ENCODE assay signal across 14 cellular contexts in the genomic region with DNA sequence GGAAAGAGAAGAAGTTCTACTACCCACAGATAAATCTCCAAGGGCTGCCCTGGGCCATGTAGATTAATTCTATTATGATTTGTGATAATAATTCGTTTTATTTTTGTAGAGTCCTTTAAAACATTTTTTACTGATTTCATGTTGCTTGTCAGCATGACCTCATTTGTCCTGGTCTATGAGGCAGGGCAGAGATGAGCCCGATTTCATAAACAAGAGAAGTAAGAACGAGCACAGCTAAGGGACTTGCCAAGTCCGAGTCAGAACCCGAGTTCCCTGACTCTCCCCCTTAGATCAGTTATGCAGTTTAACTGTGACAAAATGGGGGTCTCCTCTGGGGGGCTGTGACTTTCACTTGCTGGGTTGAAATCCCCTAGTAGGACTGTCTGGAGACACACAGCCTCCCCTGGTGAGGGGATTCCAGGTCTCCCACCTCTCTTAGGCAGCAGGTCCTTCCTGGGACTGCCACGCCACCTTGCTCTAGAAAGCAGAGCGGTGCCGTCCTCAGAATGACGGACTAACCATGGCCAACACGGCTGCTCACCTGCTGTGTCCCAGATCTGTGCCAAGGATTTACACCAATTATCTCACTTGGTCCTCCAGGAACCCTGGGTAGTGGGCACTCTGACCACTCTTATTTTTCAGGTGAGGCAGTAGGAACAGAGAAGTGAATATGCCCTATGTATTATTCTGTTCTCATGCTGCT. TPM values are rescaled to one million over a fixed set of nuclear protein-coding genes. Genes with fewer than 3 reads are reported as not detected.
A peak's percentile ranks its signal among the peaks of the same experiment; 100 is the strongest.
DNase-seq lines count a peak whose midpoint lies in the region; ATAC-seq and TF ChIP-seq lines count a peak whose summit lies in the region.
"Had no signal": no experiment of that assay in that cellular context is flagged by ENCODE, and none has a peak within 500 bp of the region (broad histone marks: within the 10 kb centered on the region; RNA-seq: fewer than 3 reads in every experiment).

No MANE protein-coding gene starts in this region.

- peak overlapping the region; percentile 29 for H2AFZ ChIP-seq in fibroblast of lung (ENCODE audit: low read length)

- no peak for TF ChIP-seq EP300 in transverse colon (IDR thresholded peaks at IDR 0.05; ENCODE audit: low read depth)

- no peak for TF ChIP-seq POLR2A in Peyer's patch (IDR thresholded peaks at IDR 0.05)
- TF ChIP-seq POLR2A in transverse colon (IDR thresholded peaks at IDR 0.05), result no peak

- H3K4me1 ChIP-seq in Peyer's patch (peaks cover 0 to 7% (median 0%) of the 10 kb centered on the region in 4 donors), fibroblast of lung (ENCODE audit: control insufficient read depth, extremely low read depth, insufficient read depth, low read length) (no peaks in the 10 kb centered on the region), mucosa of rectum (ENCODE audit: control insufficient read depth in 2 of 2, insufficient read depth in 2 of 2, low read length in 2 of 2) (no peaks in the 10 kb centered on the region), transverse colon (peaks cover 0 to 13% (median 1%) of the 10 kb centered on the region in 4 donors)

- intact Hi-C loops in transverse colon (cut with DNase I; ENCODE audit: low total_unique reads), result no loop called here

- 68 to 81% methylated on average over 4 to 10 of the region's 10 CpGs for WGBS in transverse colon (ENCODE audit: low coverage in 1 of 2), 2 donors

- H3K36me3 ChIP-seq in Peyer's patch (no peaks in the 10 kb centered on the region), fibroblast of lung (ENCODE audit: control insufficient read depth, insufficient read depth, low read length) (no peaks in the 10 kb centered on the region), mucosa of rectum (ENCODE audit: control insufficient read depth in 2 of 2, insufficient read depth in 2 of 2, low read length in 2 of 2) (no peaks in the 10 kb centered on the region), transverse colon (no peaks in the 10 kb centered on the region)

- in situ Hi-C loops in transverse colon (cut with MboI; ENCODE audit: low pct_ligation_motif_present in 1 of 4, low pct_unique_long_range_greater_than_20kb in 1 of 4, low sequenced_read_pairs in 3 of 4), result no loop called here

- ATAC-seq in HG02763 (IDR thresholded peaks at IDR 0.05; ENCODE audit: unreplicated experiment), result no peak
- no peak for ATAC-seq in GM19023 (IDR thresholded peaks at IDR 0.05; ENCODE audit: unreplicated experiment)
- ATAC-seq in GM21367 (IDR thresholded peaks at IDR 0.05; ENCODE audit: unreplicated experiment), result no peak
- ATAC-seq: left lobe of liver had no signal

- no peaks in the 10 kb centered on the region for H3K79me2 ChIP-seq in fibroblast of lung (ENCODE audit: control insufficient read depth, insufficient read depth, low read length)

- H3K27ac ChIP-seq in Peyer's patch (peak overlapping the region in 3 of 4 donors; percentile 40 to 65 (median 57)), fibroblast of lung (ENCODE audit: insufficient read depth, low read length) (no peak overlapping the region), mucosa of rectum (ENCODE audit: low read depth in 2 of 2, low read length in 2 of 2) (peak overlapping the region; percentile 23 to 40), transverse colon (peak overlapping the region; percentile 30 to 59 (median 48))

- H3K4me3 ChIP-seq in Peyer's patch (no peak overlapping the region), fibroblast of lung (replicated peaks in 1 of 4; ENCODE audit: control extremely low read depth in 1 of 4, insufficient read depth in 1 of 4, low read depth in 3 of 4, low read length in 4 of 4) (no peak overlapping the region), mucosa of rectum (ENCODE audit: low read length in 2 of 2) (no peak overlapping the region), transverse colon (no peak overlapping the region)

- H3K9me3 ChIP-seq in Peyer's patch (no peaks in the 10 kb centered on the region), fibroblast of lung (ENCODE audit: control insufficient read depth, insufficient read depth, low read depth, low read length) (no peaks in the 10 kb centered on the region), mucosa of rectum (ENCODE audit: control insufficient read depth in 2 of 2, low read length in 2 of 2) (no peaks in the 10 kb centered on the region), transverse colon (no peaks in the 10 kb centered on the region)

- DNase-seq in Peyer's patch, result no peak
- peak; percentile 12 to 19 for DNase-seq in fibroblast of lung (ENCODE audit: low read depth in 2 of 2)
- DNase-seq in transverse colon, result no peak
- no peak for DNase-seq in stimulated activated naive CD4-positive, alpha-beta T cell (lab: John Stamatoyannopoulos, UW)
- DNase-seq: activated CD4-positive, alpha-beta T cell treated with anti-CD3 and anti-CD28 coated beads for 4 hours; H7; NCI-H187 treated with DMSO at 0.1 percent for 48 hours; nucleus accumbens; SW 1271 had no signal

- H3K27me3 ChIP-seq in Peyer's patch (no peaks in the 10 kb centered on the region), fibroblast of lung (ENCODE audit: control insufficient read depth, insufficient read depth, low read length) (peaks cover 10% of the 10 kb centered on the region), mucosa of rectum (ENCODE audit: control insufficient read depth in 2 of 2, insufficient read depth in 2 of 2, low read length in 2 of 2) (peaks cover 0 to 2% of the 10 kb centered on the region in 2 donors), transverse colon (no peaks in the 10 kb centered on the region)

- no peak overlapping the region for H3K4me2 ChIP-seq in fibroblast of lung (ENCODE audit: extremely low read depth, insufficient read depth, low read length)

- H3K9ac ChIP-seq in fibroblast of lung (ENCODE audit: insufficient read depth, low read length) (no peak overlapping the region), mucosa of rectum (ENCODE audit: low read depth in 1 of 2, low read length in 2 of 2) (no peak overlapping the region)

- no peak for TF ChIP-seq CTCF in Peyer's patch (IDR thresholded peaks at IDR 0.05)
- TF ChIP-seq CTCF in fibroblast of lung (conservative IDR thresholded peaks at IDR 0.05 in 1 of 2, IDR thresholded peaks at IDR 0.05 in 1 of 2; ENCODE audit: low read depth in 1 of 2, low read length in 2 of 2), result no peak
- no peak for TF ChIP-seq CTCF in transverse colon (IDR thresholded peaks at IDR 0.05)

- H4K20me1 ChIP-seq in fibroblast of lung (ENCODE audit: control insufficient read depth, extremely low read depth, insufficient read depth, low read length), result no peaks in the 10 kb centered on the region

RNA-seq across cellular contexts. Expression of gene SOX13, which starts 31.0 kb away (rescaled TPM):
- total RNA-seq in Peyer's patch (10 to 100 TPM; 42.1 to 80.3 (median 59.0) TPM), fibroblast of lung (1.5 and 2.0 TPM in 2 replicates), transverse colon (10 to 100 TPM; 12.1 to 34.1 (median 33.4) TPM)
- 3.1 and 5.5 TPM in 2 replicates for polyA plus RNA-seq in fibroblast of lung
- 2.5 and 5.2 TPM in 2 replicates for polyA plus RNA-seq in fibroblast of lung (2012)
- polyA minus RNA-seq in fibroblast of lung (ENCODE audit: low replicate concordance), result 5.0 and 20.1 TPM in 2 replicates

Comparison
In these comparisons a context has a peak if more than half of its experiments do, and no peak if none do; other contexts are left out.
1. DNase-seq: peak in fibroblast of lung (2 of 2); none in Peyer's patch (0 of 3), transverse colon (single experiment) and stimulated activated naive CD4-positive, alpha-beta T cell (0 of 6).